In the genomic region with DNA sequence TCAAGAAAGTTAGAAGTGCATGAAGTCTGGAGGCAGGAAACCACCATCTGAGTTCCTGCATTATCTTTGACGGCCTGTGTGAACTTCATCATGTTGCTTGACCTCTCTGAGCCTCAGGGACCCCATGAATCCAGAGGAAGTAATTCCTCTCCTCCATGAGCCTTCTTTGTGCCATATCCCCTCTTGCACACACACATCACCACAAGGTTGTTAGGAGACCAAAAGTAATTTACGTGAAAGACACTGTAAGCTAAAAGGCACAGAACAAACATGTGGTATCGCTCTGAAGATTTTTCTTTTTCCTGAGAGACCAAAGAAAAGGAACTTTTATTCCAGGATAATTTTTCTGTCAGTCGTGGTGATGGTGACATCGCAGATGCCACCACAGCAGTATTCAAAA, we compare ENCODE assay signal across 13 cellular contexts.
"Had no signal": no experiment of that assay in that cellular context is flagged by ENCODE, and none has a peak within 500 bp of the region (broad histone marks: within the 10 kb centered on the region; RNA-seq: fewer than 3 reads in every experiment).

No MANE protein-coding gene starts in this region.

- H3K27ac Mint-ChIP-seq: neural progenitor cell had no signal

- H3K27me3 Mint-ChIP-seq: T-cell had no signal

- H3K4me3 ChIP-seq: ascending aorta, neural progenitor cell, pancreas, tibial nerve, vagina had no signal

- H3K36me3 ChIP-seq: ascending aorta, neural progenitor cell, pancreas, tibial nerve, vagina had no signal

- H3K4me3 Mint-ChIP-seq: neural progenitor cell had no signal

- H3K27ac ChIP-seq: ascending aorta, neural progenitor cell, pancreas, tibial nerve, vagina had no signal

- FAIRE-seq: bronchial epithelial cell, pancreas, TTC549 had no signal

- H3K36me3 Mint-ChIP-seq: neural progenitor cell, T-cell had no signal

- H3K9me3 ChIP-seq: ascending aorta, pancreas, vagina had no signal

- H3K27me3 ChIP-seq: ascending aorta, neural progenitor cell, pancreas, tibial nerve, vagina had no signal

- ATAC-seq: pancreas, T-cell had no signal

- DNase-seq: activated CD4-positive, CD25-positive, alpha-beta regulatory T cell; activated CD8-positive, alpha-beta memory T cell treated with anti-CD3 and anti-CD28 coated beads for 24 hours; hippocampal formation; kidney glomerular epithelial cell; pancreas; stimulated activated CD4-positive, alpha-beta T cell treated with anti-CD3 and anti-CD28 coated beads, Interleukin-4, amount 100 ng/mL, for 4 hours; T-cell had no signal

- H3K4me1 ChIP-seq: ascending aorta, vagina had no signal
